In the genomic region with DNA sequence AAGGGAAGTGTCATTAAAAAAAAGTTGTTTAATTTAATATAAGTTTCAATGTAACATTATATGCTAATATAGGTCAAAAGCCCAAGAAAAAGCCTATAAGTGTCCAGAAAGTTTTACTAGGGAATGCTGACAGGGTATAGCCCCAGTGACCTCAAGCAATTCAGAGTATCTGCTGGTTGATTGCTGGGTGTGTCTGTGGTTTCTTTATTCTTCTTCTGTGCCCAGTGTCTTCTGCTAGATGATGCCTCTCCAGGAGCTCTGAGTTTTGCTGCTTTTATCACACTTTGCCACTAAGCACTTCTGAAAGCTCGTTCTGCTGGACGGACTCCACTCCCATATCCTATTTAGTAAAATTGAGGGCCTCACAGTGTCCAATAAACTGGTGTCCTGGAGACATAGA, we compare ENCODE assay signal across 3 cellular contexts.
"Had no signal": no experiment of that assay in that cellular context is flagged by ENCODE, and none has a peak within 500 bp of the region (broad histone marks: within the 10 kb centered on the region; RNA-seq: fewer than 3 reads in every experiment).

No MANE protein-coding gene starts in this region.

- ATAC-seq: GM12878 had no signal

- DNase-seq: GDM1, GF-D8 had no signal

- H3K4me3 ChIP-seq: GM12878 had no signal
